In the genomic region with DNA sequence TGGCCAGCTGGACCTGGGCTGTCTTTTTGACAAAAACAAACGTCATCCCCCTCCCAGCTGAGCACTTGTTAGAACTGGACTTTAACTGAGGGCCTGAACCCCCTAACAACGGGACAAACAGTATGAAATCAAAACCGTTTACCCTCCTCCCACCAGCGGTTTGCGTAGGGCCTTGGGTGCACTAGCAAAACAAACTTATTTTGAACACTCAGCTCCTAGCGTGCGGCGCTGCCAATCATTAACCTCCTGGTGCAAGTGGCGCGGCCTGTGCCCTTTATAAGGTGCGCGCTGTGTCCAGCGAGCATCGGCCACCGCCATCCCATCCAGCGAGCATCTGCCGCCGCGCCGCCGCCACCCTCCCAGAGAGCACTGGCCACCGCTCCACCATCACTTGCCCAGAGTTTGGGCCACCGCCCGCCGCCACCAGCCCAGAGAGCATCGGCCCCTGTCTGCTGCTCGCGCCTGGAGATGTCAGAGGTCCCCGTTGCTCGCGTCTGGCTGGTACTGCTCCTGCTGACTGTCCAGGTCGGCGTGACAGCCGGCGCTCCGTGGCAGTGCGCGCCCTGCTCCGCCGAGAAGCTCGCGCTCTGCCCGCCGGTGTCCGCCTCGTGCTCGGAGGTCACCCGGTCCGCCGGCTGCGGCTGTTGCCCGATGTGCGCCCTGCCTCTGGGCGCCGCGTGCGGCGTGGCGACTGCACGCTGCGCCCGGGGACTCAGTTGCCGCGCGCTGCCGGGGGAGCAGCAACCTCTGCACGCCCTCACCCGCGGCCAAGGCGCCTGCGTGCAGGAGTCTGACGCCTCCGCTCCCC, we compare ENCODE assay signal across 1 cellular context.
TF ChIP-seq lines count a peak whose summit lies in the region.

A gene (plus strand): TSS at position 304 of the 808 bp plus-strand sequence. CDS start 165 bp downstream, at position 469.

TF ChIP-seq in HepG2, 621 proteins besides CTCF, POLR2A, EP300 and RAD21 (continued from another document and continues in another):
- TF ChIP-seq, protein P1, sequence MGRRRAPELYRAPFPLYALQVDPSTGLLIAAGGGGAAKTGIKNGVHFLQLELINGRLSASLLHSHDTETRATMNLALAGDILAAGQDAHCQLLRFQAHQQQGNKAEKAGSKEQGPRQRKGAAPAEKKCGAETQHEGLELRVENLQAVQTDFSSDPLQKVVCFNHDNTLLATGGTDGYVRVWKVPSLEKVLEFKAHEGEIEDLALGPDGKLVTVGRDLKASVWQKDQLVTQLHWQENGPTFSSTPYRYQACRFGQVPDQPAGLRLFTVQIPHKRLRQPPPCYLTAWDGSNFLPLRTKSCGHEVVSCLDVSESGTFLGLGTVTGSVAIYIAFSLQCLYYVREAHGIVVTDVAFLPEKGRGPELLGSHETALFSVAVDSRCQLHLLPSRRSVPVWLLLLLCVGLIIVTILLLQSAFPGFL (CRISPR knock-in tag; IDR thresholded peaks at IDR 0.05), result no peak
- peak; percentile 14 for TF ChIP-seq DPF2 (CRISPR knock-in tag; IDR thresholded peaks at IDR 0.05; ENCODE audit: borderline replicate concordance, low read depth)
- TF ChIP-seq SP5 (CRISPR knock-in tag; IDR thresholded peaks at IDR 0.05; ENCODE audit: borderline replicate concordance, low read depth), result peak; percentile 84
- TF ChIP-seq, protein P2, sequence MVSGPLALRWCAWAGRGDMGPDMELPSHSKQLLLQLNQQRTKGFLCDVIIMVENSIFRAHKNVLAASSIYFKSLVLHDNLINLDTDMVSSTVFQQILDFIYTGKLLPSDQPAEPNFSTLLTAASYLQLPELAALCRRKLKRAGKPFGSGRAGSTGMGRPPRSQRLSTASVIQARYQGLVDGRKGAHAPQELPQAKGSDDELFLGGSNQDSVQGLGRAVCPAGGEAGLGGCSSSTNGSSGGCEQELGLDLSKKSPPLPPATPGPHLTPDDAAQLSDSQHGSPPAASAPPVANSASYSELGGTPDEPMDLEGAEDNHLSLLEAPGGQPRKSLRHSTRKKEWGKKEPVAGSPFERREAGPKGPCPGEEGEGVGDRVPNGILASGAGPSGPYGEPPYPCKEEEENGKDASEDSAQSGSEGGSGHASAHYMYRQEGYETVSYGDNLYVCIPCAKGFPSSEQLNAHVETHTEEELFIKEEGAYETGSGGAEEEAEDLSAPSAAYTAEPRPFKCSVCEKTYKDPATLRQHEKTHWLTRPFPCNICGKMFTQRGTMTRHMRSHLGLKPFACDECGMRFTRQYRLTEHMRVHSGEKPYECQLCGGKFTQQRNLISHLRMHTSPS (CRISPR knock-in tag; IDR thresholded peaks at IDR 0.05; ENCODE audit: low read depth), result no peak
- TF ChIP-seq RORA (CRISPR knock-in tag; IDR thresholded peaks at IDR 0.05), result no peak
- TF ChIP-seq, protein P3, sequence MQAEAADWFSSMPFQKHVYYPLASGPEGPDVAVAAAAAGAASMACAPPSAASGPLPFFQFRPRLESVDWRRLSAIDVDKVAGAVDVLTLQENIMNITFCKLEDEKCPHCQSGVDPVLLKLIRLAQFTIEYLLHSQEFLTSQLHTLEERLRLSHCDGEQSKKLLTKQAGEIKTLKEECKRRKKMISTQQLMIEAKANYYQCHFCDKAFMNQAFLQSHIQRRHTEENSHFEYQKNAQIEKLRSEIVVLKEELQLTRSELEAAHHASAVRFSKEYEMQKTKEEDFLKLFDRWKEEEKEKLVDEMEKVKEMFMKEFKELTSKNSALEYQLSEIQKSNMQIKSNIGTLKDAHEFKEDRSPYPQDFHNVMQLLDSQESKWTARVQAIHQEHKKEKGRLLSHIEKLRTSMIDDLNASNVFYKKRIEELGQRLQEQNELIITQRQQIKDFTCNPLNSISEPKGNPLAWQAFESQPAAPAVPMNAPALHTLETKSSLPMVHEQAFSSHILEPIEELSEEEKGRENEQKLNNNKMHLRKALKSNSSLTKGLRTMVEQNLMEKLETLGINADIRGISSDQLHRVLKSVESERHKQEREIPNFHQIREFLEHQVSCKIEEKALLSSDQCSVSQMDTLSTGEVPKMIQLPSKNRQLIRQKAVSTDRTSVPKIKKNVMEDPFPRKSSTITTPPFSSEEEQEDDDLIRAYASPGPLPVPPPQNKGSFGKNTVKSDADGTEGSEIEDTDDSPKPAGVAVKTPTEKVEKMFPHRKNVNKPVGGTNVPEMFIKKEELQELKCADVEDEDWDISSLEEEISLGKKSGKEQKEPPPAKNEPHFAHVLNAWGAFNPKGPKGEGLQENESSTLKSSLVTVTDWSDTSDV (CRISPR knock-in tag; IDR thresholded peaks at IDR 0.05), result no peak; the same call in 1 of the 2 replicates
- peak; percentile 86 for TF ChIP-seq ZFP1 (CRISPR knock-in tag; IDR thresholded peaks at IDR 0.05)
- no peak for TF ChIP-seq ZNF20 (CRISPR knock-in tag; IDR thresholded peaks at IDR 0.05)
- no peak; the same call in 1 of the 2 replicates for TF ChIP-seq ZNF10 (CRISPR knock-in tag; IDR thresholded peaks at IDR 0.05; ENCODE audit: borderline replicate concordance, low read depth)
- TF ChIP-seq ZNF83 (CRISPR knock-in tag; IDR thresholded peaks at IDR 0.05; ENCODE audit: borderline replicate concordance), result no peak; the same call in 1 of the 2 replicates
- TF ChIP-seq, protein P4, sequence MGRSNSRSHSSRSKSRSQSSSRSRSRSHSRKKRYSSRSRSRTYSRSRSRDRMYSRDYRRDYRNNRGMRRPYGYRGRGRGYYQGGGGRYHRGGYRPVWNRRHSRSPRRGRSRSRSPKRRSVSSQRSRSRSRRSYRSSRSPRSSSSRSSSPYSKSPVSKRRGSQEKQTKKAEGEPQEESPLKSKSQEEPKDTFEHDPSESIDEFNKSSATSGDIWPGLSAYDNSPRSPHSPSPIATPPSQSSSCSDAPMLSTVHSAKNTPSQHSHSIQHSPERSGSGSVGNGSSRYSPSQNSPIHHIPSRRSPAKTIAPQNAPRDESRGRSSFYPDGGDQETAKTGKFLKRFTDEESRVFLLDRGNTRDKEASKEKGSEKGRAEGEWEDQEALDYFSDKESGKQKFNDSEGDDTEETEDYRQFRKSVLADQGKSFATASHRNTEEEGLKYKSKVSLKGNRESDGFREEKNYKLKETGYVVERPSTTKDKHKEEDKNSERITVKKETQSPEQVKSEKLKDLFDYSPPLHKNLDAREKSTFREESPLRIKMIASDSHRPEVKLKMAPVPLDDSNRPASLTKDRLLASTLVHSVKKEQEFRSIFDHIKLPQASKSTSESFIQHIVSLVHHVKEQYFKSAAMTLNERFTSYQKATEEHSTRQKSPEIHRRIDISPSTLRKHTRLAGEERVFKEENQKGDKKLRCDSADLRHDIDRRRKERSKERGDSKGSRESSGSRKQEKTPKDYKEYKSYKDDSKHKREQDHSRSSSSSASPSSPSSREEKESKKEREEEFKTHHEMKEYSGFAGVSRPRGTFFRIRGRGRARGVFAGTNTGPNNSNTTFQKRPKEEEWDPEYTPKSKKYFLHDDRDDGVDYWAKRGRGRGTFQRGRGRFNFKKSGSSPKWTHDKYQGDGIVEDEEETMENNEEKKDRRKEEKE (IDR thresholded peaks at IDR 0.05), result no peak
- TF ChIP-seq, protein P5, sequence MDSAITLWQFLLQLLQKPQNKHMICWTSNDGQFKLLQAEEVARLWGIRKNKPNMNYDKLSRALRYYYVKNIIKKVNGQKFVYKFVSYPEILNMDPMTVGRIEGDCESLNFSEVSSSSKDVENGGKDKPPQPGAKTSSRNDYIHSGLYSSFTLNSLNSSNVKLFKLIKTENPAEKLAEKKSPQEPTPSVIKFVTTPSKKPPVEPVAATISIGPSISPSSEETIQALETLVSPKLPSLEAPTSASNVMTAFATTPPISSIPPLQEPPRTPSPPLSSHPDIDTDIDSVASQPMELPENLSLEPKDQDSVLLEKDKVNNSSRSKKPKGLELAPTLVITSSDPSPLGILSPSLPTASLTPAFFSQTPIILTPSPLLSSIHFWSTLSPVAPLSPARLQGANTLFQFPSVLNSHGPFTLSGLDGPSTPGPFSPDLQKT (CRISPR knock-in tag; IDR thresholded peaks at IDR 0.05; ENCODE audit: borderline replicate concordance), result no peak
- no peak for TF ChIP-seq RFX5 (IDR thresholded peaks at IDR 0.05; ENCODE audit: low read depth, low read length)
- TF ChIP-seq TP53 (CRISPR knock-in tag; conservative IDR thresholded peaks at IDR 0.05), result no peak
- TF ChIP-seq PAF1 (CRISPR knock-in tag; IDR thresholded peaks at IDR 0.05), result peak; percentile 100
- TF ChIP-seq, protein P6, sequence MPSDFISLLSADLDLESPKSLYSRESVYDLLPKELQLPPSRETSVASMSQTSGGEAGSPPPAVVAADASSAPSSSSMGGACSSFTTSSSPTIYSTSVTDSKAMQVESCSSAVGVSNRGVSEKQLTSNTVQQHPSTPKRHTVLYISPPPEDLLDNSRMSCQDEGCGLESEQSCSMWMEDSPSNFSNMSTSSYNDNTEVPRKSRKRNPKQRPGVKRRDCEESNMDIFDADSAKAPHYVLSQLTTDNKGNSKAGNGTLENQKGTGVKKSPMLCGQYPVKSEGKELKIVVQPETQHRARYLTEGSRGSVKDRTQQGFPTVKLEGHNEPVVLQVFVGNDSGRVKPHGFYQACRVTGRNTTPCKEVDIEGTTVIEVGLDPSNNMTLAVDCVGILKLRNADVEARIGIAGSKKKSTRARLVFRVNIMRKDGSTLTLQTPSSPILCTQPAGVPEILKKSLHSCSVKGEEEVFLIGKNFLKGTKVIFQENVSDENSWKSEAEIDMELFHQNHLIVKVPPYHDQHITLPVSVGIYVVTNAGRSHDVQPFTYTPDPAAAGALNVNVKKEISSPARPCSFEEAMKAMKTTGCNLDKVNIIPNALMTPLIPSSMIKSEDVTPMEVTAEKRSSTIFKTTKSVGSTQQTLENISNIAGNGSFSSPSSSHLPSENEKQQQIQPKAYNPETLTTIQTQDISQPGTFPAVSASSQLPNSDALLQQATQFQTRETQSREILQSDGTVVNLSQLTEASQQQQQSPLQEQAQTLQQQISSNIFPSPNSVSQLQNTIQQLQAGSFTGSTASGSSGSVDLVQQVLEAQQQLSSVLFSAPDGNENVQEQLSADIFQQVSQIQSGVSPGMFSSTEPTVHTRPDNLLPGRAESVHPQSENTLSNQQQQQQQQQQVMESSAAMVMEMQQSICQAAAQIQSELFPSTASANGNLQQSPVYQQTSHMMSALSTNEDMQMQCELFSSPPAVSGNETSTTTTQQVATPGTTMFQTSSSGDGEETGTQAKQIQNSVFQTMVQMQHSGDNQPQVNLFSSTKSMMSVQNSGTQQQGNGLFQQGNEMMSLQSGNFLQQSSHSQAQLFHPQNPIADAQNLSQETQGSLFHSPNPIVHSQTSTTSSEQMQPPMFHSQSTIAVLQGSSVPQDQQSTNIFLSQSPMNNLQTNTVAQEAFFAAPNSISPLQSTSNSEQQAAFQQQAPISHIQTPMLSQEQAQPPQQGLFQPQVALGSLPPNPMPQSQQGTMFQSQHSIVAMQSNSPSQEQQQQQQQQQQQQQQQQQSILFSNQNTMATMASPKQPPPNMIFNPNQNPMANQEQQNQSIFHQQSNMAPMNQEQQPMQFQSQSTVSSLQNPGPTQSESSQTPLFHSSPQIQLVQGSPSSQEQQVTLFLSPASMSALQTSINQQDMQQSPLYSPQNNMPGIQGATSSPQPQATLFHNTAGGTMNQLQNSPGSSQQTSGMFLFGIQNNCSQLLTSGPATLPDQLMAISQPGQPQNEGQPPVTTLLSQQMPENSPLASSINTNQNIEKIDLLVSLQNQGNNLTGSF (CRISPR knock-in tag; IDR thresholded peaks at IDR 0.05), result peak; percentile 88
- TF ChIP-seq, protein P7, sequence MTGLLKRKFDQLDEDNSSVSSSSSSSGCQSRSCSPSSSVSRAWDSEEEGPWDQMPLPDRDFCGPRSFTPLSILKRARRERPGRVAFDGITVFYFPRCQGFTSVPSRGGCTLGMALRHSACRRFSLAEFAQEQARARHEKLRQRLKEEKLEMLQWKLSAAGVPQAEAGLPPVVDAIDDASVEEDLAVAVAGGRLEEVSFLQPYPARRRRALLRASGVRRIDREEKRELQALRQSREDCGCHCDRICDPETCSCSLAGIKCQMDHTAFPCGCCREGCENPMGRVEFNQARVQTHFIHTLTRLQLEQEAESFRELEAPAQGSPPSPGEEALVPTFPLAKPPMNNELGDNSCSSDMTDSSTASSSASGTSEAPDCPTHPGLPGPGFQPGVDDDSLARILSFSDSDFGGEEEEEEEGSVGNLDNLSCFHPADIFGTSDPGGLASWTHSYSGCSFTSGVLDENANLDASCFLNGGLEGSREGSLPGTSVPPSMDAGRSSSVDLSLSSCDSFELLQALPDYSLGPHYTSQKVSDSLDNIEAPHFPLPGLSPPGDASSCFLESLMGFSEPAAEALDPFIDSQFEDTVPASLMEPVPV (CRISPR knock-in tag; IDR thresholded peaks at IDR 0.05), result peak; percentile 88
- TF ChIP-seq ZSCAN21 (CRISPR knock-in tag; IDR thresholded peaks at IDR 0.05; ENCODE audit: borderline replicate concordance), result peak; percentile 96
- TF ChIP-seq, protein P8, sequence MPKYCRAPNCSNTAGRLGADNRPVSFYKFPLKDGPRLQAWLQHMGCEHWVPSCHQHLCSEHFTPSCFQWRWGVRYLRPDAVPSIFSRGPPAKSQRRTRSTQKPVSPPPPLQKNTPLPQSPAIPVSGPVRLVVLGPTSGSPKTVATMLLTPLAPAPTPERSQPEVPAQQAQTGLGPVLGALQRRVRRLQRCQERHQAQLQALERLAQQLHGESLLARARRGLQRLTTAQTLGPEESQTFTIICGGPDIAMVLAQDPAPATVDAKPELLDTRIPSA (CRISPR knock-in tag; IDR thresholded peaks at IDR 0.05; ENCODE audit: borderline replicate concordance), result peak; percentile 91; the same call in 1 of the 2 replicates
- TF ChIP-seq NFYB (CRISPR knock-in tag; IDR thresholded peaks at IDR 0.05), result no peak; the same call in 1 of the 2 replicates
- peak; percentile 86 for TF ChIP-seq ISL2 (CRISPR knock-in tag; IDR thresholded peaks at IDR 0.05)
- TF ChIP-seq NCOA2 (CRISPR knock-in tag; IDR thresholded peaks at IDR 0.05), result peak; percentile 82
- 0 out of 2 replicates have a peak, but pooled peaks have one; percentile 27 for TF ChIP-seq MAZ (IDR thresholded peaks at IDR 0.05; ENCODE audit: borderline replicate concordance, low read depth, low read length)
- TF ChIP-seq MAZ (CRISPR knock-in tag; IDR thresholded peaks at IDR 0.05; ENCODE audit: low read depth), result peak; percentile 94
- no peak for TF ChIP-seq FOXK2 (IDR thresholded peaks at IDR 0.05)
- TF ChIP-seq MAFK (conservative IDR thresholded peaks at IDR 0.05 in 1 of 2, IDR thresholded peaks at IDR 0.05 in 1 of 2; ENCODE audit: low read length in 2 of 2), result 0 out of 4 replicates have a peak, but pooled peaks of 1 of the 2 experiments have one; percentile 16
- peak; percentile 86; the same call in 1 of the 2 replicates for TF ChIP-seq MATR3 (CRISPR knock-in tag; IDR thresholded peaks at IDR 0.05)
- no peak for TF ChIP-seq CEBPB (IDR thresholded peaks at IDR 0.05; ENCODE audit: borderline replicate concordance, low read depth, low read length)
- TF ChIP-seq ZNF282 (IDR thresholded peaks at IDR 0.05; ENCODE audit: partially characterized antibody), result no peak
- TF ChIP-seq, protein P9, sequence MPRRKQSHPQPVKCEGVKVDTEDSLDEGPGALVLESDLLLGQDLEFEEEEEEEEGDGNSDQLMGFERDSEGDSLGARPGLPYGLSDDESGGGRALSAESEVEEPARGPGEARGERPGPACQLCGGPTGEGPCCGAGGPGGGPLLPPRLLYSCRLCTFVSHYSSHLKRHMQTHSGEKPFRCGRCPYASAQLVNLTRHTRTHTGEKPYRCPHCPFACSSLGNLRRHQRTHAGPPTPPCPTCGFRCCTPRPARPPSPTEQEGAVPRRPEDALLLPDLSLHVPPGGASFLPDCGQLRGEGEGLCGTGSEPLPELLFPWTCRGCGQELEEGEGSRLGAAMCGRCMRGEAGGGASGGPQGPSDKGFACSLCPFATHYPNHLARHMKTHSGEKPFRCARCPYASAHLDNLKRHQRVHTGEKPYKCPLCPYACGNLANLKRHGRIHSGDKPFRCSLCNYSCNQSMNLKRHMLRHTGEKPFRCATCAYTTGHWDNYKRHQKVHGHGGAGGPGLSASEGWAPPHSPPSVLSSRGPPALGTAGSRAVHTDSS (CRISPR knock-in tag; conservative IDR thresholded peaks at IDR 0.05), result peak; percentile 95
- peak; percentile 96; the same call in 1 of the 2 replicates for TF ChIP-seq NCOA5 (CRISPR knock-in tag; IDR thresholded peaks at IDR 0.05)
- TF ChIP-seq ZNF788 (CRISPR knock-in tag; IDR thresholded peaks at IDR 0.05; ENCODE audit: borderline replicate concordance), result peak; percentile 54; the same call in 1 of the 2 replicates
- peak; percentile 65 for TF ChIP-seq JUN (CRISPR knock-in tag; IDR thresholded peaks at IDR 0.05)
- TF ChIP-seq ARHGAP35 (CRISPR knock-in tag; IDR thresholded peaks at IDR 0.05; ENCODE audit: borderline replicate concordance), result peak; percentile 93; the same call in 1 of the 2 replicates
- TF ChIP-seq RBM39 (IDR thresholded peaks at IDR 0.05; ENCODE audit: low read depth, low read length, poor library complexity, severe bottlenecking), result peak; percentile 76
